ENCODE assay signal across 14 cellular contexts in the genomic region with DNA sequence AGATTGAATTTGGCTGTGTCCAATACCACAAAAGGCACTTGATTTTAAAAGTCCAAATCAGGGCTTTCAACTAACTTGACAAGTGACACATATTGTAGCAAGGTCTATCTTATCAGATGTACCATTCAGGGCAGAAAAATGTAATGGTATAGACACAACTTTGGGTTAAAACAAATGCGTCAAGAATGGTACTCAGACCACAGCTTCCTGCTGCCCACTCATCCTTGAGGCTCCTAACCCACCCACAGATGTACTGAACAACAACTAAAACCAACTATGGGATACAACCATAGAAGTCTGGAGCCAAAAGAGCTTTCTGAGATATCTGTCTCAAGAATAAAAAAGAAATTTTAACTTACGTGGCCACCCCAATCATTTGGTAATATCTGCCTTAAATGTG.
DNase-seq lines count a peak whose midpoint lies in the region; ATAC-seq and TF ChIP-seq lines count a peak whose summit lies in the region.
"Had no signal": no experiment of that assay in that cellular context is flagged by ENCODE, and none has a peak within 500 bp of the region (broad histone marks: within the 10 kb centered on the region; RNA-seq: fewer than 3 reads in every experiment).

No MANE protein-coding gene starts in this region.

- H3K4me3 ChIP-seq in fibroblast of pulmonary artery (replicated peaks; ENCODE audit: low read depth, low read length) = no peak overlapping the region
- H3K4me3 ChIP-seq: GM12878 had no signal

- H3K36me3 Mint-ChIP-seq in activated T-helper 17 cell treated with anti-CD3 and anti-CD28 coated beads, Interleukin-2, amount 50 U/mL, for 72 hours (ENCODE audit: low read depth) = no peaks in the 10 kb centered on the region
- no peaks in the 10 kb centered on the region for H3K36me3 Mint-ChIP-seq in stimulated activated effector memory CD8-positive, alpha-beta T cell treated with anti-CD3 and anti-CD28 coated beads, Interleukin-12 subunit alpha, Interleukin-12 subunit beta, amount 100 ng/mL, for 72 hours

- H3K9me3 Mint-ChIP-seq in activated T-helper 17 cell treated with anti-CD3 and anti-CD28 coated beads, Interleukin-2, amount 50 U/mL, for 72 hours = no peaks in the 10 kb centered on the region
- H3K9me3 Mint-ChIP-seq in stimulated activated effector memory CD8-positive, alpha-beta T cell treated with anti-CD3 and anti-CD28 coated beads, Interleukin-12 subunit alpha, Interleukin-12 subunit beta, amount 100 ng/mL, for 72 hours = no peaks in the 10 kb centered on the region
- H3K9me3 Mint-ChIP-seq: CD4-positive, alpha-beta T cell had no signal

- no peak overlapping the region for H3K4me3 Mint-ChIP-seq in activated T-helper 17 cell treated with anti-CD3 and anti-CD28 coated beads, Interleukin-2, amount 50 U/mL, for 72 hours
- no peak overlapping the region for H3K4me3 Mint-ChIP-seq in stimulated activated effector memory CD8-positive, alpha-beta T cell treated with anti-CD3 and anti-CD28 coated beads, Interleukin-12 subunit alpha, Interleukin-12 subunit beta, amount 100 ng/mL, for 72 hours
- H3K4me3 Mint-ChIP-seq: CD4-positive, alpha-beta T cell had no signal

- TF ChIP-seq CTCF in fibroblast of pulmonary artery (IDR thresholded peaks at IDR 0.05; ENCODE audit: low read length, missing control alignments) = no peak

- no peaks in the 10 kb centered on the region for H3K4me1 Mint-ChIP-seq in activated T-helper 17 cell treated with anti-CD3 and anti-CD28 coated beads, Interleukin-2, amount 50 U/mL, for 72 hours
- no peaks in the 10 kb centered on the region for H3K4me1 Mint-ChIP-seq in stimulated activated effector memory CD8-positive, alpha-beta T cell treated with anti-CD3 and anti-CD28 coated beads, Interleukin-12 subunit alpha, Interleukin-12 subunit beta, amount 100 ng/mL, for 72 hours

- peak; percentile 31 for ATAC-seq in activated T-helper 17 cell treated with anti-CD3 and anti-CD28 coated beads, Interleukin-2, amount 50 U/mL, for 72 hours (replicated peaks)
- peak; percentile 51 for ATAC-seq in stimulated activated effector memory CD8-positive, alpha-beta T cell treated with anti-CD3 and anti-CD28 coated beads, Interleukin-12 subunit alpha, Interleukin-12 subunit beta, amount 100 ng/mL, for 72 hours
- ATAC-seq in HG02970 (IDR thresholded peaks at IDR 0.05; ENCODE audit: low FRiP score, unreplicated experiment) (no peak), GM19452 (IDR thresholded peaks at IDR 0.05; ENCODE audit: unreplicated experiment) (no peak)
- ATAC-seq: GM12878 had no signal

- peak; percentile 11 for DNase-seq in GM03348 (ENCODE audit: low spot score)
- DNase-seq in fibroblast of pulmonary artery (ENCODE audit: low read depth) = peak; percentile 5
- DNase-seq in stimulated activated effector memory CD8-positive, alpha-beta T cell treated with anti-CD3 and anti-CD28 coated beads, Interleukin-12 subunit alpha, Interleukin-12 subunit beta, amount 100 ng/mL, for 72 hours (ENCODE audit: low spot score in 2 of 2) = no peak
- DNase-seq in NCI-H69 (lab: John Stamatoyannopoulos, UW) = no peak
- DNase-seq: CD4-positive, alpha-beta T cell; NCI-H1436; NCI-H2029; NCI-H2171; NCI-H446; SW 1271 had no signal

- H3K27ac Mint-ChIP-seq in activated T-helper 17 cell treated with anti-CD3 and anti-CD28 coated beads, Interleukin-2, amount 50 U/mL, for 72 hours = no peak overlapping the region
- H3K27ac Mint-ChIP-seq in stimulated activated effector memory CD8-positive, alpha-beta T cell treated with anti-CD3 and anti-CD28 coated beads, Interleukin-12 subunit alpha, Interleukin-12 subunit beta, amount 100 ng/mL, for 72 hours = no peak overlapping the region
- H3K27ac Mint-ChIP-seq: CD4-positive, alpha-beta T cell had no signal

- H3K27me3 Mint-ChIP-seq in activated T-helper 17 cell treated with anti-CD3 and anti-CD28 coated beads, Interleukin-2, amount 50 U/mL, for 72 hours = peaks cover 23% of the 10 kb centered on the region

Comparison
In these comparisons a context has a peak if more than half of its experiments do, and no peak if none do; other contexts are left out.
1. DNase-seq: peak in GM03348 (single experiment) and fibroblast of pulmonary artery (single experiment); none in stimulated activated effector memory CD8-positive, alpha-beta T cell treated with anti-CD3 and anti-CD28 coated beads, Interleukin-12 subunit alpha, Interleukin-12 subunit beta, amount 100 ng/mL, for 72 hours (0 of 2) and NCI-H69 (single experiment).
2. ATAC-seq: peak in activated T-helper 17 cell treated with anti-CD3 and anti-CD28 coated beads, Interleukin-2, amount 50 U/mL, for 72 hours (single experiment) and stimulated activated effector memory CD8-positive, alpha-beta T cell treated with anti-CD3 and anti-CD28 coated beads, Interleukin-12 subunit alpha, Interleukin-12 subunit beta, amount 100 ng/mL, for 72 hours (single experiment); none in HG02970 (single experiment) and GM19452 (single experiment).